10 cellular contexts compared by ENCODE assay signal in genomic region chr2:175169191-175169590, GRCh38. TPM values are rescaled to one million over a fixed set of nuclear protein-coding genes. Genes with fewer than 3 reads are reported as not detected.
DNase-seq lines count a peak whose midpoint lies in the region; ATAC-seq and TF ChIP-seq lines count a peak whose summit lies in the region.
"Had no signal": no experiment of that assay in that cellular context is flagged by ENCODE, and none has a peak within 500 bp of the region (broad histone marks: within the 10 kb centered on the region; RNA-seq: fewer than 3 reads in every experiment).

No MANE protein-coding gene starts in this region.

- no peak overlapping the region for H3K27ac ChIP-seq in cardiac muscle cell
- H3K27ac ChIP-seq in left lung: peak overlapping the region; percentile 76 to 90
- H3K27ac ChIP-seq in vagina: peak overlapping the region; percentile 99

- ATAC-seq in Right ventricle myocardium superior (ENCODE audit: poor library complexity) (no peak), left lung (no peak), GM21576 (IDR thresholded peaks at IDR 0.05; ENCODE audit: unreplicated experiment) (no peak), left cardiac atrium (no peak)
- ATAC-seq in activated CD8-positive, alpha-beta T cell treated with anti-CD3 and anti-CD28 coated beads, Interleukin-2, amount 10 ng/mL, durations not matched to agents 7 days and 5 days: no peak

- POLR2A ChIA-PET in activated CD8-positive, alpha-beta T cell treated with anti-CD3 and anti-CD28 coated beads, Interleukin-2, amount 10 ng/mL, durations not matched to agents 7 days and 5 days (lab: Charles Lee): interaction anchor here (0.5 to 1.6 kb wide), 7 partner anchors 9 to 575 kb away, joined by 3 to 19 read pairs (median 4); partner anchors contain the start of gene ATP5MC3

- H3K4me1 ChIP-seq in cardiac muscle cell (ENCODE audit: low read depth) (peaks cover 25% of the 10 kb centered on the region), left lung (peaks cover 0 to 26% of the 10 kb centered on the region in 2 donors), vagina (peaks cover 17% of the 10 kb centered on the region)

- DNase-seq in cardiac muscle cell (ENCODE audit: low read depth in 1 of 2, low spot score in 1 of 2) (no peak), Right ventricle myocardium superior (no peak), left lung (no peak), vagina (ENCODE audit: extremely low spot score in 2 of 2) (no peak), foreskin melanocyte (no peak), left cardiac atrium (no peak)
- no peak for DNase-seq in activated CD8-positive, alpha-beta T cell treated with anti-CD3 and anti-CD28 coated beads, Interleukin-2, amount 10 ng/mL, durations not matched to agents 7 days and 5 days
- DNase-seq: activated CD4-positive, CD25-positive, alpha-beta regulatory T cell treated with anti-CD3 and anti-CD28 coated beads, Interleukin-2, amount 50 U/mL, for 72 hours; NCI-H1092 had no signal

- H3K9me3 ChIP-seq in cardiac muscle cell (ENCODE audit: low read depth) (no peaks in the 10 kb centered on the region), left lung (no peaks in the 10 kb centered on the region), vagina (no peaks in the 10 kb centered on the region)

- peak overlapping the region; percentile 95 for H3K4me3 Mint-ChIP-seq in activated CD8-positive, alpha-beta T cell treated with anti-CD3 and anti-CD28 coated beads, Interleukin-2, amount 10 ng/mL, durations not matched to agents 7 days and 5 days

- no peak for TF ChIP-seq POLR2A in vagina (IDR thresholded peaks at IDR 0.05)

- H3K4me3 ChIP-seq in cardiac muscle cell: peak overlapping the region; percentile 64
- H3K4me3 ChIP-seq in left lung: peak overlapping the region in 1 of 2 donors; percentile 84
- peak overlapping the region in 1 of 2 donors; percentile 97 for H3K4me3 ChIP-seq in vagina

- intact Hi-C loops in Right ventricle myocardium superior (cut with DNase I): no loop called here
- intact Hi-C loops in left lung (cut with DNase I): no loop called here
- intact Hi-C loops in vagina (cut with DNase I): no loop called here
- intact Hi-C loops in left cardiac atrium (cut with DNase I): no loop called here

- CTCF ChIA-PET in activated CD8-positive, alpha-beta T cell treated with anti-CD3 and anti-CD28 coated beads, Interleukin-2, amount 10 ng/mL, durations not matched to agents 7 days and 5 days (lab: Charles Lee): interaction anchor here (1.0 to 1.2 kb wide), 3 partner anchors 10 to 486 kb away, joined by 3 to 7 read pairs (median 4); partner anchors contain the start of gene ATP5MC3

- no peaks in the 10 kb centered on the region for H3K9me3 Mint-ChIP-seq in activated CD8-positive, alpha-beta T cell treated with anti-CD3 and anti-CD28 coated beads, Interleukin-2, amount 10 ng/mL, durations not matched to agents 7 days and 5 days (ENCODE audit: insufficient read depth)

- peaks cover 23% of the 10 kb centered on the region for H3K36me3 Mint-ChIP-seq in activated CD8-positive, alpha-beta T cell treated with anti-CD3 and anti-CD28 coated beads, Interleukin-2, amount 10 ng/mL, durations not matched to agents 7 days and 5 days (ENCODE audit: low read depth)

- no peaks in the 10 kb centered on the region for H3K27me3 Mint-ChIP-seq in activated CD8-positive, alpha-beta T cell treated with anti-CD3 and anti-CD28 coated beads, Interleukin-2, amount 10 ng/mL, durations not matched to agents 7 days and 5 days (ENCODE audit: low read depth)

- peak overlapping the region; percentile 41 for H3K27ac Mint-ChIP-seq in activated CD8-positive, alpha-beta T cell treated with anti-CD3 and anti-CD28 coated beads, Interleukin-2, amount 10 ng/mL, durations not matched to agents 7 days and 5 days

- TF ChIP-seq CTCF in cardiac muscle cell (IDR thresholded peaks at IDR 0.05; ENCODE audit: low read depth, low read length) (no peak), left lung (IDR thresholded peaks at IDR 0.05) (no peak), vagina (IDR thresholded peaks at IDR 0.05) (no peak)

- H3K4me1 Mint-ChIP-seq in activated CD8-positive, alpha-beta T cell treated with anti-CD3 and anti-CD28 coated beads, Interleukin-2, amount 10 ng/mL, durations not matched to agents 7 days and 5 days (ENCODE audit: low read depth): peaks cover 42% of the 10 kb centered on the region

- H3K27me3 ChIP-seq in cardiac muscle cell (no peaks in the 10 kb centered on the region), left lung (no peaks in the 10 kb centered on the region), vagina (no peaks in the 10 kb centered on the region)

- peaks cover 4% of the 10 kb centered on the region for H3K36me3 ChIP-seq in cardiac muscle cell
- peaks cover 0 to 3% of the 10 kb centered on the region in 2 donors for H3K36me3 ChIP-seq in left lung
- H3K36me3 ChIP-seq in vagina: no peaks in the 10 kb centered on the region

RNA-seq across cellular contexts. Expression of gene ATF2, which starts 1.2 kb away (rescaled TPM):
- 36.5 and 40.9 TPM in 2 replicates for total RNA-seq in cardiac muscle cell
- 25.7 and 38.3 TPM in 2 replicates for polyA plus RNA-seq in cardiac muscle cell
- total RNA-seq in Right ventricle myocardium superior: 21.8 TPM
- 10 to 100 TPM; 58.5 to 59.9 TPM for total RNA-seq in activated CD8-positive, alpha-beta T cell treated with anti-CD3 and anti-CD28 coated beads, Interleukin-2, amount 10 ng/mL, durations not matched to agents 7 days and 5 days
- 10 to 100 TPM; 45.0 to 51.3 TPM for total RNA-seq in left lung
- total RNA-seq in vagina: 40.5 TPM
- total RNA-seq in left cardiac atrium: 10 to 100 TPM; 29.7 to 32.1 TPM

RNA-seq across cellular contexts. Expression of gene ATP5MC3, which starts 12.3 kb away (rescaled TPM):
- total RNA-seq in cardiac muscle cell (300 and 457 TPM in 2 replicates), Right ventricle myocardium superior (1,284 TPM), left lung (100 to 1,000 TPM; 170 to 204 TPM), vagina (106 TPM), left cardiac atrium (100 to 1,000 TPM; 774 to 962 TPM)
- 1,477 and 2,044 TPM in 2 replicates for polyA plus RNA-seq in cardiac muscle cell
- 100 to 1,000 TPM; 293 to 310 TPM for total RNA-seq in activated CD8-positive, alpha-beta T cell treated with anti-CD3 and anti-CD28 coated beads, Interleukin-2, amount 10 ng/mL, durations not matched to agents 7 days and 5 days
